ENCODE assay signal across 8 cellular contexts in the genomic region with DNA sequence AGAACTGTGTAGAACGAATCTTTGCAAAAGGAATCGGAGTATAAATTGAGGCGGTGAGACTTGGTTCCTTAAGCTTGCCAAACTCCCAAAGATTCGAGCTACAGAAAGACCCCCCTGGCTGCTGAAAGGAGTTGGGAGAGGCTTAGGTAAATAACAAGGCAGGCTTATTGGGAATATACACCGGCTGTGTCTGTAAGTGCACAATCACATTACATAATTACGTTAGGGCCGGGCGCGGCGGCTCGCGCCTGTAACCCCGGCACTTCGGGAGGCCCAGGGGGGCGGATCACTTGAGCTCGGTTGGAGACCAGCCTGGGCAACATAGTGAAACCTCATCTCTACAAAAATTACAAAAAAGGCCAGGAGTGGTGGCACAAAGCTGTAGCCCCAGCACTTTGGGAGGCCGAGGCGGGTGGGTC. TPM values are rescaled to one million over a fixed set of nuclear protein-coding genes. Genes with fewer than 3 reads are reported as not detected.
DNase-seq lines count a peak whose midpoint lies in the region; ATAC-seq and TF ChIP-seq lines count a peak whose summit lies in the region.

No MANE protein-coding gene starts in this region.

- H3K4me3 Mint-ChIP-seq in endothelial cell (ENCODE audit: unreplicated experiment) (peak overlapping the region; percentile 92), neural progenitor cell (peak overlapping the region; percentile 92)

- H3F3A ChIP-seq in neural progenitor cell (ENCODE audit: low read depth): peaks cover 28% of the 10 kb centered on the region

- DNase-seq in HAP-1 (ENCODE audit: low spot score in 2 of 2) (peak; percentile 60 to 72), RWPE1 (ENCODE audit: low spot score) (no peak), endothelial cell (ENCODE audit: low spot score) (no peak), neural progenitor cell (ENCODE audit: low spot score) (peak; percentile 42), cortex of kidney (lab: John Stamatoyannopoulos, UW) (no peak), NCI-H1930 (lab: John Stamatoyannopoulos, UW) (no peak)

- in situ Hi-C loops in HAP-1 (cut with MboI; ENCODE audit: low sequenced_read_pairs): no loop called here

- H3K79me2 ChIP-seq in neural progenitor cell (ENCODE audit: low read depth): no peaks in the 10 kb centered on the region

- H3K9ac ChIP-seq in neural progenitor cell: no peak overlapping the region

- H3K27ac ChIP-seq in 22Rv1 (peak overlapping the region; percentile 67), RWPE1 (peak overlapping the region; percentile 89), neural progenitor cell (no peak overlapping the region)

- no peak overlapping the region for H2AFZ ChIP-seq in neural progenitor cell (replicated peaks)

- H3K9me3 Mint-ChIP-seq in endothelial cell (ENCODE audit: unreplicated experiment) (no peaks in the 10 kb centered on the region), neural progenitor cell (no peaks in the 10 kb centered on the region)

- CTCF ChIA-PET in RWPE1 (lab: Yijun Ruan, JAX): interaction anchor here (0.6 to 1.2 kb wide), 8 partner anchors 8 to 1733 kb away, joined by 3 to 4 read pairs (median 4); a partner anchor contains a TSS

- H3K4me2 ChIP-seq in neural progenitor cell: peak overlapping the region; percentile 96

- no peak for TF ChIP-seq CTCF in 22Rv1 (IDR thresholded peaks at IDR 0.05)
- no peak for TF ChIP-seq CTCF in RWPE1 (conservative IDR thresholded peaks at IDR 0.05; ENCODE audit: low read depth)
- TF ChIP-seq CTCF in endothelial cell (IDR thresholded peaks at IDR 0.05; ENCODE audit: unreplicated experiment): no peak
- no peak for TF ChIP-seq CTCF in neural progenitor cell (IDR thresholded peaks at IDR 0.05)

- no peaks in the 10 kb centered on the region for H3K27me3 ChIP-seq in HAP-1 (ENCODE audit: low read depth)
- H3K27me3 ChIP-seq in neural progenitor cell: no peaks in the 10 kb centered on the region

- peaks cover 11% of the 10 kb centered on the region for H3K4me1 Mint-ChIP-seq in endothelial cell (ENCODE audit: unreplicated experiment)
- peaks cover 21% of the 10 kb centered on the region for H3K4me1 Mint-ChIP-seq in neural progenitor cell

- no peak overlapping the region for H3K27ac Mint-ChIP-seq in endothelial cell (ENCODE audit: unreplicated experiment)
- no peak overlapping the region for H3K27ac Mint-ChIP-seq in neural progenitor cell

- H3K9me3 ChIP-seq in HAP-1 (no peaks in the 10 kb centered on the region), neural progenitor cell (ENCODE audit: low read depth) (no peaks in the 10 kb centered on the region)

- POLR2A ChIA-PET in RWPE1 (lab: Yijun Ruan, JAX; ENCODE audit: low non-redundant PET): no interaction called here

- no peak for ATAC-seq in GM21786 (IDR thresholded peaks at IDR 0.05; ENCODE audit: unreplicated experiment)

- no peaks in the 10 kb centered on the region for H4K20me1 ChIP-seq in neural progenitor cell (ENCODE audit: low read depth)

- H3K36me3 ChIP-seq in HAP-1 (replicated peaks): peaks cover 16% of the 10 kb centered on the region
- H3K36me3 ChIP-seq in neural progenitor cell: no peaks in the 10 kb centered on the region

- H3K27me3 Mint-ChIP-seq in endothelial cell (ENCODE audit: unreplicated experiment) (peaks cover 4% of the 10 kb centered on the region), neural progenitor cell (ENCODE audit: insufficient read depth, low read depth) (peaks cover 22% of the 10 kb centered on the region)

- H3K4me3 ChIP-seq in HAP-1: peak overlapping the region; percentile 28
- peak overlapping the region; percentile 63 for H3K4me3 ChIP-seq in neural progenitor cell

- H3K4me1 ChIP-seq in HAP-1 (peaks cover 18% of the 10 kb centered on the region), neural progenitor cell (no peaks in the 10 kb centered on the region)

- H3K36me3 Mint-ChIP-seq in endothelial cell (ENCODE audit: low read depth, unreplicated experiment): no peaks in the 10 kb centered on the region
- H3K36me3 Mint-ChIP-seq in neural progenitor cell: peaks cover 2% of the 10 kb centered on the region

RNA-seq across cellular contexts. Expression of a gene that starts 12.2 kb away (rescaled TPM):
- total RNA-seq in endothelial cell (ENCODE audit: unreplicated experiment): 46.7 TPM
- total RNA-seq in neural progenitor cell (ENCODE audit: low replicate concordance): 8.0 and 66.2 TPM in 2 replicates

RNA-seq across cellular contexts. Expression of a gene that starts 16.6 kb away (rescaled TPM):
- total RNA-seq in endothelial cell (ENCODE audit: unreplicated experiment) (1.0 TPM), neural progenitor cell (ENCODE audit: low replicate concordance) (1.2 and 4.3 TPM in 2 replicates)

Comparison
In these comparisons a context has a peak if more than half of its experiments do, and no peak if none do; other contexts are left out.
1. DNase-seq: peak in HAP-1 (2 of 2) and neural progenitor cell (single experiment); none in RWPE1 (single experiment), endothelial cell (single experiment), cortex of kidney (single experiment) and NCI-H1930 (0 of 2).